ENCODE assay signal across 8 cellular contexts in genomic region chr13:43368003-43368402, GRCh38.
A peak's percentile ranks its signal among the peaks of the same experiment; 100 is the strongest.
DNase-seq lines count a peak whose midpoint lies in the region; ATAC-seq and TF ChIP-seq lines count a peak whose summit lies in the region.

No MANE protein-coding gene starts in this region.

- WGBS in prostate gland: 9% methylated on average over 3 of the region's 3 CpGs
- 10 to 18% methylated on average over 3 of the region's 3 CpGs for WGBS in lower leg skin, 2 donors

- no peaks in the 10 kb centered on the region for H3K9me3 ChIP-seq in prostate gland

- TF ChIP-seq POLR2A in prostate gland (IDR thresholded peaks at IDR 0.05) (no peak), lower leg skin (IDR thresholded peaks at IDR 0.05) (no peak)

- no peaks in the 10 kb centered on the region for H3K36me3 ChIP-seq in prostate gland

- H3K27ac ChIP-seq in coronary artery: no peak overlapping the region
- H3K27ac ChIP-seq in prostate gland: peak overlapping the region; percentile 36 to 52

- intact Hi-C loops in prostate gland (cut with DNase I): loop anchor here (5.0 kb wide), 1 partner anchor 36 kb away; no protein-coding TSS in a partner anchor
- intact Hi-C loops in lower leg skin (cut with DNase I; ENCODE audit: low total_unique reads): no loop called here

- TF ChIP-seq CTCF in coronary artery (IDR thresholded peaks at IDR 0.05): no peak
- TF ChIP-seq CTCF in prostate gland (IDR thresholded peaks at IDR 0.05): no peak
- no peak for TF ChIP-seq CTCF in lower leg skin (IDR thresholded peaks at IDR 0.05)

- H3K27me3 ChIP-seq in prostate gland (replicated peaks; ENCODE audit: insufficient read depth): no peaks in the 10 kb centered on the region

- H3K4me1 ChIP-seq in prostate gland (replicated peaks): peaks cover 6% of the 10 kb centered on the region

- H3K4me3 ChIP-seq in coronary artery (peak overlapping the region; percentile 12), prostate gland (peak overlapping the region in 1 of 2 donors; percentile 13), lower leg skin (ENCODE audit: low read depth, poor library complexity, severe bottlenecking) (no peak overlapping the region)

- ATAC-seq in GM18861 (IDR thresholded peaks at IDR 0.05; ENCODE audit: unreplicated experiment) (peak; percentile 57), HG03378 (IDR thresholded peaks at IDR 0.05; ENCODE audit: unreplicated experiment) (peak; percentile 50), GM21360 (IDR thresholded peaks at IDR 0.05; ENCODE audit: unreplicated experiment) (no peak)

- DNase-seq in coronary artery (ENCODE audit: low spot score): no peak
- peak; percentile 17 for DNase-seq in prostate gland (ENCODE audit: low spot score)
- no peak for DNase-seq in lower leg skin (ENCODE audit: low spot score in 2 of 2)
- no peak for DNase-seq in amniotic stem cell (lab: John Stamatoyannopoulos, UW)
- no peak for DNase-seq in stimulated activated naive CD4-positive, alpha-beta T cell treated with Interleukin-2 at 50 U/mL for 16 hours (lab: John Stamatoyannopoulos, UW)

Comparison
In these comparisons a context has a peak if more than half of its experiments do, and no peak if none do; other contexts are left out.
1. H3K27ac ChIP-seq: peak in prostate gland (2 of 2); none in coronary artery (0 of 2).